Comparison of ENCODE assay signal across 8 cellular contexts in genomic region chr17:82241926-82242697, GRCh38. TPM values are rescaled to one million over a fixed set of nuclear protein-coding genes. Genes with fewer than 3 reads are reported as not detected.
DNase-seq lines count a peak whose midpoint lies in the region; ATAC-seq and TF ChIP-seq lines count a peak whose summit lies in the region.

No MANE protein-coding gene starts in this region.

- H3K27me3 ChIP-seq in BE2C: no peaks in the 10 kb centered on the region

- peak; percentile 73 for DNase-seq in BE2C
- peak; percentile 30 for DNase-seq in NCI-H1694 treated with DMSO at 0.1 percent for 48 hours (lab: John Stamatoyannopoulos, UW)
- DNase-seq in epithelial cell of esophagus (ENCODE audit: low read depth): peak; percentile 39
- DNase-seq in omental fat pad (ENCODE audit: low spot score): no peak
- DNase-seq in foreskin melanocyte: no peak
- no peak for DNase-seq in central memory CD4-positive, alpha-beta T cell

- no peak for TF ChIP-seq CTCF in BE2C (IDR thresholded peaks at IDR 0.05; ENCODE audit: low read depth, low read length)
- no peak for TF ChIP-seq CTCF in epithelial cell of esophagus (IDR thresholded peaks at IDR 0.05; ENCODE audit: insufficient read depth, low read depth, low read length, missing control alignments)
- no peak for TF ChIP-seq CTCF in omental fat pad (IDR thresholded peaks at IDR 0.05)

- peaks cover 62% of the 10 kb centered on the region for H3K4me1 ChIP-seq in BE2C

- H3K4me3 ChIP-seq in BE2C (ENCODE audit: low read depth, low read length) (no peak overlapping the region), epithelial cell of esophagus (ENCODE audit: low read length) (no peak overlapping the region)

- ATAC-seq in omental fat pad (ENCODE audit: low FRiP score) (peak; percentile 6), GM21360 (IDR thresholded peaks at IDR 0.05; ENCODE audit: unreplicated experiment) (no peak), HG02870 (IDR thresholded peaks at IDR 0.05; ENCODE audit: unreplicated experiment) (no peak)

- no peaks in the 10 kb centered on the region for H3K9me3 ChIP-seq in BE2C

- peaks cover 70% of the 10 kb centered on the region for H3K36me3 ChIP-seq in BE2C

RNA-seq across cellular contexts. Expression of gene SLC16A3, which starts 13.3 kb away (rescaled TPM):
- polyA plus RNA-seq in BE2C (2012; ENCODE audit: insufficient read depth, insufficient read length, low read depth): 1.7 TPM
- 10 to 100 TPM; 25.1 to 68.0 (median 27.5) TPM for total RNA-seq in omental fat pad

RNA-seq across cellular contexts. Expression of gene CCDC57, which starts 29.5 kb away (rescaled TPM):
- 51.0 TPM for polyA plus RNA-seq in BE2C (2012; ENCODE audit: insufficient read depth, insufficient read length, low read depth)
- 10 to 100 TPM; 14.8 to 32.0 (median 21.9) TPM for total RNA-seq in omental fat pad

RNA-seq across cellular contexts. Expression of gene CSNK1D, which starts 31.4 kb away (rescaled TPM):
- polyA plus RNA-seq in BE2C (2012; ENCODE audit: insufficient read depth, insufficient read length, low read depth): 264 TPM
- total RNA-seq in omental fat pad: 100 to 1,000 TPM in 2 of 4 donors, 10 to 100 TPM in 2; 54.7 to 117 (median 98.4) TPM

Comparison
In these comparisons a context has a peak if more than half of its experiments do, and no peak if none do; other contexts are left out.
1. DNase-seq: peak in BE2C (single experiment), NCI-H1694 treated with DMSO at 0.1 percent for 48 hours (single experiment) and epithelial cell of esophagus (single experiment); none in omental fat pad (single experiment), foreskin melanocyte (single experiment) and central memory CD4-positive, alpha-beta T cell (single experiment).